ENCODE assay signal across 15 cellular contexts in genomic region chr2:60033325-60033724, GRCh38.
"Had no signal": no experiment of that assay in that cellular context is flagged by ENCODE, and none has a peak within 500 bp of the region (broad histone marks: within the 10 kb centered on the region; RNA-seq: fewer than 3 reads in every experiment).

No MANE protein-coding gene starts in this region.

- DNase-seq: effector CD4-positive, alpha-beta T cell; heart left ventricle; hippocampal formation; kidney glomerular epithelial cell; nucleus accumbens; ovary; sigmoid colon; stimulated activated CD4-positive, alpha-beta T cell treated with anti-CD3 and anti-CD28 coated beads, Interleukin-2, amount 100 ng/mL, for 24 hours; stimulated activated CD4-positive, alpha-beta T cell treated with anti-CD3 and anti-CD28 coated beads, Interleukin-4, amount 100 ng/mL, for 4 hours; stimulated activated naive CD4-positive, alpha-beta T cell; stomach; substantia nigra; transverse colon had no signal

- ATAC-seq: heart left ventricle; left lobe of liver; natural killer cell treated with Interleukin-12 subunit alpha and Interleukin-12 subunit beta and Interleukin-15 and Interleukin-18, amount 100 ng/mL, for 72 hours had no signal
